Comparison of ENCODE assay signal across 19 cellular contexts in the genomic region with DNA sequence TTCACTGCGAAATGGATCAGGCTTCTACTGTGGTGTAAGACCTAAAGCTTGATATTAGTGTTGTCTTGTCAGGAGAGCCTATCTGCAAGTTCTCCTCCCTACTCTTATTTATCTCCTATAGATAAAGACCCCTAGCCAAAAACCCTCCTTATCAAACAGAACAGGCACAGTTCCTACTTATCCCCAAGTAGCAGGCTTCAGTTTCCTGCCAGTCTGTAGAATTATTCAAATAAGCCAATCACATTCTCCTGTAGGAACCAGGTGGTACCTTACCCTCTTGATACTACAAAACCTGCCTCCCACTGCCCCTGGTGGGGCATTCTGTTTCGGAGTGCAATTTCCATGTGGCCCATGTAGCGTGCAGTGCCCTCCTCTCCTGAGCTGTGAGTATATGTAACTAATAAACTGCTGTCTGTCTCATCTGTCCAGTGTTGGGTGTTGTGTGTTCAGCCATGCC.
"Had no signal": no experiment of that assay in that cellular context is flagged by ENCODE, and none has a peak within 500 bp of the region (broad histone marks: within the 10 kb centered on the region; RNA-seq: fewer than 3 reads in every experiment).

No MANE protein-coding gene starts in this region.

- H3K9me3 Mint-ChIP-seq: activated B cell treated with CpG ODN at 0.5 μM for 24 hours; activated naive CD8-positive, alpha-beta T cell treated with anti-CD3 and anti-CD28 coated beads for 36 hours; activated T-helper 1 cell treated with anti-CD3 and anti-CD28 coated beads, Interleukin-12 subunit alpha, Interleukin-12 subunit beta, Interleukin-2, Interleukin-4 antibody, amounts not matched to agents 30 ng/mL and 10 ng/mL and 1 ng/mL, durations not matched to agents 14 hours and 24 hours and 36 hours; central memory CD8-positive, alpha-beta T cell; naive thymus-derived CD8-positive, alpha-beta T cell; stimulated activated memory B cell treated with anti-CD40 and anti-IgM and Interleukin-4, amounts not matched to agents 10 μg/mL and 1 μg/mL and 100 μg/mL, for 72 hours; T-cell had no signal

- H3K9ac ChIP-seq: parathyroid adenoma had no signal

- H3K36me3 Mint-ChIP-seq: naive thymus-derived CD8-positive, alpha-beta T cell; stimulated activated memory B cell treated with anti-CD40 and anti-IgM and Interleukin-4, amounts not matched to agents 10 μg/mL and 1 μg/mL and 100 μg/mL, for 72 hours; T-cell had no signal

- H3K27ac Mint-ChIP-seq: activated B cell treated with CpG ODN at 0.5 μM for 24 hours; activated naive CD8-positive, alpha-beta T cell treated with anti-CD3 and anti-CD28 coated beads for 36 hours; activated T-helper 1 cell treated with anti-CD3 and anti-CD28 coated beads, Interleukin-12 subunit alpha, Interleukin-12 subunit beta, Interleukin-2, Interleukin-4 antibody, amounts not matched to agents 30 ng/mL and 10 ng/mL and 1 ng/mL, durations not matched to agents 14 hours and 24 hours and 36 hours; naive thymus-derived CD8-positive, alpha-beta T cell; stimulated activated memory B cell treated with anti-CD40 and anti-IgM and Interleukin-4, amounts not matched to agents 10 μg/mL and 1 μg/mL and 100 μg/mL, for 72 hours; T-cell had no signal

- H3K27me3 Mint-ChIP-seq: T-cell had no signal

- H3K4me1 Mint-ChIP-seq: activated B cell treated with CpG ODN at 0.5 μM for 24 hours; brain; central memory CD8-positive, alpha-beta T cell; naive thymus-derived CD8-positive, alpha-beta T cell; stimulated activated memory B cell treated with anti-CD40 and anti-IgM and Interleukin-4, amounts not matched to agents 10 μg/mL and 1 μg/mL and 100 μg/mL, for 72 hours; T-cell had no signal

- H3K4me1 ChIP-seq: foreskin keratinocyte, lower lobe of right lung, parathyroid adenoma had no signal

- H2AFZ ChIP-seq: parathyroid adenoma had no signal

- DNase-seq: activated B cell treated with CpG ODN at 0.5 μM for 24 hours; activated CD4-positive, alpha-beta T cell treated with anti-CD3 and anti-CD28 coated beads, Interleukin-2, amount 50 U/mL, for 1 hour; activated naive CD8-positive, alpha-beta T cell treated with anti-CD3 and anti-CD28 coated beads for 36 hours; amygdala; cortex of kidney; effector CD4-positive, alpha-beta T cell; foreskin keratinocyte; heart left ventricle; left cardiac atrium; lower lobe of right lung; naive thymus-derived CD8-positive, alpha-beta T cell; T-cell; T1000 had no signal

- H3K36me3 ChIP-seq: heart left ventricle, lower lobe of right lung, neutrophil had no signal

- H3K4me3 Mint-ChIP-seq: activated B cell treated with CpG ODN at 0.5 μM for 24 hours; activated naive CD8-positive, alpha-beta T cell treated with anti-CD3 and anti-CD28 coated beads for 36 hours; activated T-helper 1 cell treated with anti-CD3 and anti-CD28 coated beads, Interleukin-12 subunit alpha, Interleukin-12 subunit beta, Interleukin-2, Interleukin-4 antibody, amounts not matched to agents 30 ng/mL and 10 ng/mL and 1 ng/mL, durations not matched to agents 14 hours and 24 hours and 36 hours; brain; central memory CD8-positive, alpha-beta T cell; naive thymus-derived CD8-positive, alpha-beta T cell; stimulated activated memory B cell treated with anti-CD40 and anti-IgM and Interleukin-4, amounts not matched to agents 10 μg/mL and 1 μg/mL and 100 μg/mL, for 72 hours; T-cell had no signal

- H3K27ac ChIP-seq: foreskin keratinocyte, heart left ventricle, lower lobe of right lung, neutrophil, parathyroid adenoma had no signal

- H3K27me3 ChIP-seq: foreskin keratinocyte, heart left ventricle, neutrophil had no signal

- ATAC-seq: foreskin keratinocyte; heart left ventricle; left cardiac atrium; lower lobe of right lung; naive thymus-derived CD8-positive, alpha-beta T cell; stimulated activated memory B cell treated with anti-CD40 and anti-IgM and Interleukin-4, amounts not matched to agents 10 μg/mL and 1 μg/mL and 100 μg/mL, for 72 hours; T-cell had no signal

- H3K4me3 ChIP-seq: heart left ventricle, lower lobe of right lung had no signal

- H3K9me3 ChIP-seq: heart left ventricle, lower lobe of right lung, neutrophil had no signal
